In genomic region chr14:69726761-69727511, GRCh38 we compare ENCODE assay signal across 1 cellular context.
TF ChIP-seq lines count a peak whose summit lies in the region.

No MANE protein-coding gene starts in this region.

TF ChIP-seq in HepG2, 621 proteins besides CTCF, POLR2A, EP300 and RAD21 (continued from another document and continues in another):
- TF ChIP-seq, protein P1, sequence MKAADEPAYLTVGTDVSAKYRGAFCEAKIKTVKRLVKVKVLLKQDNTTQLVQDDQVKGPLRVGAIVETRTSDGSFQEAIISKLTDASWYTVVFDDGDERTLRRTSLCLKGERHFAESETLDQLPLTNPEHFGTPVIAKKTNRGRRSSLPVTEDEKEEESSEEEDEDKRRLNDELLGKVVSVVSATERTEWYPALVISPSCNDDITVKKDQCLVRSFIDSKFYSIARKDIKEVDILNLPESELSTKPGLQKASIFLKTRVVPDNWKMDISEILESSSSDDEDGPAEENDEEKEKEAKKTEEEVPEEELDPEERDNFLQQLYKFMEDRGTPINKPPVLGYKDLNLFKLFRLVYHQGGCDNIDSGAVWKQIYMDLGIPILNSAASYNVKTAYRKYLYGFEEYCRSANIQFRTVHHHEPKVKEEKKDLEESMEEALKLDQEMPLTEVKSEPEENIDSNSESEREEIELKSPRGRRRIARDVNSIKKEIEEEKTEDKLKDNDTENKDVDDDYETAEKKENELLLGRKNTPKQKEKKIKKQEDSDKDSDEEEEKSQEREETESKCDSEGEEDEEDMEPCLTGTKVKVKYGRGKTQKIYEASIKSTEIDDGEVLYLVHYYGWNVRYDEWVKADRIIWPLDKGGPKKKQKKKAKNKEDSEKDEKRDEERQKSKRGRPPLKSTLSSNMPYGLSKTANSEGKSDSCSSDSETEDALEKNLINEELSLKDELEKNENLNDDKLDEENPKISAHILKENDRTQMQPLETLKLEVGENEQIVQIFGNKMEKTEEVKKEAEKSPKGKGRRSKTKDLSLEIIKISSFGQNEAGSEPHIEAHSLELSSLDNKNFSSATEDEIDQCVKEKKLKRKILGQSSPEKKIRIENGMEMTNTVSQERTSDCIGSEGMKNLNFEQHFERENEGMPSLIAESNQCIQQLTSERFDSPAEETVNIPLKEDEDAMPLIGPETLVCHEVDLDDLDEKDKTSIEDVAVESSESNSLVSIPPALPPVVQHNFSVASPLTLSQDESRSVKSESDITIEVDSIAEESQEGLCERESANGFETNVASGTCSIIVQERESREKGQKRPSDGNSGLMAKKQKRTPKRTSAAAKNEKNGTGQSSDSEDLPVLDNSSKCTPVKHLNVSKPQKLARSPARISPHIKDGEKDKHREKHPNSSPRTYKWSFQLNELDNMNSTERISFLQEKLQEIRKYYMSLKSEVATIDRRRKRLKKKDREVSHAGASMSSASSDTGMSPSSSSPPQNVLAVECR (CRISPR knock-in tag; IDR thresholded peaks at IDR 0.05; ENCODE audit: borderline replicate concordance), result peak; percentile 19; the same call in 1 of the 2 replicates
- TF ChIP-seq AHR (CRISPR knock-in tag; IDR thresholded peaks at IDR 0.05), result 0 out of 2 replicates have a peak, but pooled peaks have one; percentile 78
- peak; percentile 42; the same call in 1 of the 2 replicates for TF ChIP-seq YEATS4 (CRISPR knock-in tag; IDR thresholded peaks at IDR 0.05; ENCODE audit: borderline replicate concordance)
- no peak for TF ChIP-seq ZNF644 (CRISPR knock-in tag; IDR thresholded peaks at IDR 0.05; ENCODE audit: low read depth)
- TF ChIP-seq RXRA (CRISPR knock-in tag; IDR thresholded peaks at IDR 0.05), result peak; percentile 59; the same call in 1 of the 2 replicates
- TF ChIP-seq ONECUT2 (CRISPR knock-in tag; IDR thresholded peaks at IDR 0.05), result 0 out of 2 replicates have a peak, but pooled peaks have one; percentile 5
- peak; percentile 64; the same call in 1 of the 2 replicates for TF ChIP-seq SPEN (CRISPR knock-in tag; IDR thresholded peaks at IDR 0.05; ENCODE audit: low read depth)
- TF ChIP-seq, protein P2, sequence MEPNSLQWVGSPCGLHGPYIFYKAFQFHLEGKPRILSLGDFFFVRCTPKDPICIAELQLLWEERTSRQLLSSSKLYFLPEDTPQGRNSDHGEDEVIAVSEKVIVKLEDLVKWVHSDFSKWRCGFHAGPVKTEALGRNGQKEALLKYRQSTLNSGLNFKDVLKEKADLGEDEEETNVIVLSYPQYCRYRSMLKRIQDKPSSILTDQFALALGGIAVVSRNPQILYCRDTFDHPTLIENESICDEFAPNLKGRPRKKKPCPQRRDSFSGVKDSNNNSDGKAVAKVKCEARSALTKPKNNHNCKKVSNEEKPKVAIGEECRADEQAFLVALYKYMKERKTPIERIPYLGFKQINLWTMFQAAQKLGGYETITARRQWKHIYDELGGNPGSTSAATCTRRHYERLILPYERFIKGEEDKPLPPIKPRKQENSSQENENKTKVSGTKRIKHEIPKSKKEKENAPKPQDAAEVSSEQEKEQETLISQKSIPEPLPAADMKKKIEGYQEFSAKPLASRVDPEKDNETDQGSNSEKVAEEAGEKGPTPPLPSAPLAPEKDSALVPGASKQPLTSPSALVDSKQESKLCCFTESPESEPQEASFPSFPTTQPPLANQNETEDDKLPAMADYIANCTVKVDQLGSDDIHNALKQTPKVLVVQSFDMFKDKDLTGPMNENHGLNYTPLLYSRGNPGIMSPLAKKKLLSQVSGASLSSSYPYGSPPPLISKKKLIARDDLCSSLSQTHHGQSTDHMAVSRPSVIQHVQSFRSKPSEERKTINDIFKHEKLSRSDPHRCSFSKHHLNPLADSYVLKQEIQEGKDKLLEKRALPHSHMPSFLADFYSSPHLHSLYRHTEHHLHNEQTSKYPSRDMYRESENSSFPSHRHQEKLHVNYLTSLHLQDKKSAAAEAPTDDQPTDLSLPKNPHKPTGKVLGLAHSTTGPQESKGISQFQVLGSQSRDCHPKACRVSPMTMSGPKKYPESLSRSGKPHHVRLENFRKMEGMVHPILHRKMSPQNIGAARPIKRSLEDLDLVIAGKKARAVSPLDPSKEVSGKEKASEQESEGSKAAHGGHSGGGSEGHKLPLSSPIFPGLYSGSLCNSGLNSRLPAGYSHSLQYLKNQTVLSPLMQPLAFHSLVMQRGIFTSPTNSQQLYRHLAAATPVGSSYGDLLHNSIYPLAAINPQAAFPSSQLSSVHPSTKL (CRISPR knock-in tag; IDR thresholded peaks at IDR 0.05), result peak; percentile 23; the same call in 1 of the 2 replicates
- TF ChIP-seq, protein P3, sequence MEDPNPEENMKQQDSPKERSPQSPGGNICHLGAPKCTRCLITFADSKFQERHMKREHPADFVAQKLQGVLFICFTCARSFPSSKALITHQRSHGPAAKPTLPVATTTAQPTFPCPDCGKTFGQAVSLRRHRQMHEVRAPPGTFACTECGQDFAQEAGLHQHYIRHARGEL (CRISPR knock-in tag; IDR thresholded peaks at IDR 0.05), result no peak
- TF ChIP-seq ZNF484 (CRISPR knock-in tag; IDR thresholded peaks at IDR 0.05; ENCODE audit: borderline replicate concordance, low read depth), result no peak
- no peak for TF ChIP-seq TCF7 (IDR thresholded peaks at IDR 0.05; ENCODE audit: low read depth)
- TF ChIP-seq, protein P4, sequence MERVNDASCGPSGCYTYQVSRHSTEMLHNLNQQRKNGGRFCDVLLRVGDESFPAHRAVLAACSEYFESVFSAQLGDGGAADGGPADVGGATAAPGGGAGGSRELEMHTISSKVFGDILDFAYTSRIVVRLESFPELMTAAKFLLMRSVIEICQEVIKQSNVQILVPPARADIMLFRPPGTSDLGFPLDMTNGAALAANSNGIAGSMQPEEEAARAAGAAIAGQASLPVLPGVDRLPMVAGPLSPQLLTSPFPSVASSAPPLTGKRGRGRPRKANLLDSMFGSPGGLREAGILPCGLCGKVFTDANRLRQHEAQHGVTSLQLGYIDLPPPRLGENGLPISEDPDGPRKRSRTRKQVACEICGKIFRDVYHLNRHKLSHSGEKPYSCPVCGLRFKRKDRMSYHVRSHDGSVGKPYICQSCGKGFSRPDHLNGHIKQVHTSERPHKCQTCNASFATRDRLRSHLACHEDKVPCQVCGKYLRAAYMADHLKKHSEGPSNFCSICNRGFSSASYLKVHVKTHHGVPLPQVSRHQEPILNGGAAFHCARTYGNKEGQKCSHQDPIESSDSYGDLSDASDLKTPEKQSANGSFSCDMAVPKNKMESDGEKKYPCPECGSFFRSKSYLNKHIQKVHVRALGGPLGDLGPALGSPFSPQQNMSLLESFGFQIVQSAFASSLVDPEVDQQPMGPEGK (CRISPR knock-in tag; IDR thresholded peaks at IDR 0.05), result peak; percentile 80
- no peak for TF ChIP-seq GZF1 (CRISPR knock-in tag; IDR thresholded peaks at IDR 0.05)
- peak; percentile 88 for TF ChIP-seq KDM2A (CRISPR knock-in tag; IDR thresholded peaks at IDR 0.05; ENCODE audit: borderline replicate concordance, low read depth)
- 0 out of 2 replicates have a peak, but pooled peaks have one; percentile 16 for TF ChIP-seq NCOA2 (CRISPR knock-in tag; IDR thresholded peaks at IDR 0.05)
- TF ChIP-seq ZMYM3 (CRISPR knock-in tag; IDR thresholded peaks at IDR 0.05), result no peak
- TF ChIP-seq MXD4 (CRISPR knock-in tag; IDR thresholded peaks at IDR 0.05), result no peak
- no peak for TF ChIP-seq ZNF678 (CRISPR knock-in tag; IDR thresholded peaks at IDR 0.05)
- TF ChIP-seq FOXO4 (CRISPR knock-in tag; conservative IDR thresholded peaks at IDR 0.05), result no peak
- TF ChIP-seq ARNTL (CRISPR knock-in tag; IDR thresholded peaks at IDR 0.05), result no peak
- peak; percentile 33 for TF ChIP-seq YY1 (IDR thresholded peaks at IDR 0.05; ENCODE audit: insufficient read depth, insufficient replicate concordance, low read depth, low read length)
- peak; percentile 65; the same call in 1 of the 2 replicates for TF ChIP-seq ZNF124 (CRISPR knock-in tag; IDR thresholded peaks at IDR 0.05)
- peak; percentile 40; the same call in 1 of the 2 replicates for TF ChIP-seq ZNF768 (CRISPR knock-in tag; IDR thresholded peaks at IDR 0.05)
- no peak for TF ChIP-seq ZNF550 (CRISPR knock-in tag; IDR thresholded peaks at IDR 0.05; ENCODE audit: borderline replicate concordance)
- 0 out of 2 replicates have a peak, but pooled peaks have one; percentile 37 for TF ChIP-seq ZMYM4 (CRISPR knock-in tag; IDR thresholded peaks at IDR 0.05)
- TF ChIP-seq TFAP4 (IDR thresholded peaks at IDR 0.05; ENCODE audit: borderline replicate concordance, low read depth), result no peak
- TF ChIP-seq SAP130 (CRISPR knock-in tag; IDR thresholded peaks at IDR 0.05; ENCODE audit: low read depth), result 0 out of 2 replicates have a peak, but pooled peaks have one; percentile 27
- TF ChIP-seq DNMT3B (CRISPR knock-in tag; conservative IDR thresholded peaks at IDR 0.05), result no peak
- TF ChIP-seq KLF6 (CRISPR knock-in tag; IDR thresholded peaks at IDR 0.05), result peak; percentile 75; the same call in 1 of the 2 replicates
- 0 out of 2 replicates have a peak, but pooled peaks have one; percentile 28 for TF ChIP-seq MIXL1 (CRISPR knock-in tag; IDR thresholded peaks at IDR 0.05)
- no peak for TF ChIP-seq BCL6 (CRISPR knock-in tag; IDR thresholded peaks at IDR 0.05)
- 0 out of 2 replicates have a peak, but pooled peaks have one; percentile 36 for TF ChIP-seq MXD3 (CRISPR knock-in tag; IDR thresholded peaks at IDR 0.05)
- TF ChIP-seq SALL1 (CRISPR knock-in tag; IDR thresholded peaks at IDR 0.05), result peak; percentile 80; the same call in 1 of the 2 replicates
- TF ChIP-seq CEBPG (CRISPR knock-in tag; IDR thresholded peaks at IDR 0.05), result peak; percentile 25; the same call in 1 of the 2 replicates
- TF ChIP-seq, protein P5, sequence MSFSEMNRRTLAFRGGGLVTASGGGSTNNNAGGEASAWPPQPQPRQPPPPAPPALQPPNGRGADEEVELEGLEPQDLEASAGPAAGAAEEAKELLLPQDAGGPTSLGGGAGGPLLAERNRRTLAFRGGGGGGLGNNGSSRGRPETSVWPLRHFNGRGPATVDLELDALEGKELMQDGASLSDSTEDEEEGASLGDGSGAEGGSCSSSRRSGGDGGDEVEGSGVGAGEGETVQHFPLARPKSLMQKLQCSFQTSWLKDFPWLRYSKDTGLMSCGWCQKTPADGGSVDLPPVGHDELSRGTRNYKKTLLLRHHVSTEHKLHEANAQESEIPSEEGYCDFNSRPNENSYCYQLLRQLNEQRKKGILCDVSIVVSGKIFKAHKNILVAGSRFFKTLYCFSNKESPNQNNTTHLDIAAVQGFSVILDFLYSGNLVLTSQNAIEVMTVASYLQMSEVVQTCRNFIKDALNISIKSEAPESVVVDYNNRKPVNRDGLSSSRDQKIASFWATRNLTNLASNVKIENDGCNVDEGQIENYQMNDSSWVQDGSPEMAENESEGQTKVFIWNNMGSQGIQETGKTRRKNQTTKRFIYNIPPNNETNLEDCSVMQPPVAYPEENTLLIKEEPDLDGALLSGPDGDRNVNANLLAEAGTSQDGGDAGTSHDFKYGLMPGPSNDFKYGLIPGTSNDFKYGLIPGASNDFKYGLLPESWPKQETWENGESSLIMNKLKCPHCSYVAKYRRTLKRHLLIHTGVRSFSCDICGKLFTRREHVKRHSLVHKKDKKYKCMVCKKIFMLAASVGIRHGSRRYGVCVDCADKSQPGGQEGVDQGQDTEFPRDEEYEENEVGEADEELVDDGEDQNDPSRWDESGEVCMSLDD (CRISPR knock-in tag; IDR thresholded peaks at IDR 0.05; ENCODE audit: borderline replicate concordance), result no peak
- peak; percentile 81 for TF ChIP-seq ZIK1 (CRISPR knock-in tag; IDR thresholded peaks at IDR 0.05; ENCODE audit: borderline replicate concordance, low read depth)
- no peak for TF ChIP-seq RBM22 (optimal IDR thresholded peaks at IDR 0.05; ENCODE audit: low read length)
- no peak for TF ChIP-seq FOXJ3 (CRISPR knock-in tag; IDR thresholded peaks at IDR 0.05; ENCODE audit: borderline replicate concordance)
- TF ChIP-seq ZNF75D (CRISPR knock-in tag; IDR thresholded peaks at IDR 0.05; ENCODE audit: borderline replicate concordance), result no peak
- TF ChIP-seq TERF1 (CRISPR knock-in tag; IDR thresholded peaks at IDR 0.05), result no peak
- TF ChIP-seq ZNF766 (CRISPR knock-in tag; IDR thresholded peaks at IDR 0.05; ENCODE audit: borderline replicate concordance), result 0 out of 2 replicates have a peak, but pooled peaks have one; percentile 24
- TF ChIP-seq ZNF430 (CRISPR knock-in tag; IDR thresholded peaks at IDR 0.05), result peak; percentile 46; the same call in 1 of the 2 replicates
- TF ChIP-seq ZNF205 (CRISPR knock-in tag; IDR thresholded peaks at IDR 0.05), result 0 out of 2 replicates have a peak, but pooled peaks have one; percentile 56
- no peak for TF ChIP-seq SMYD3 (CRISPR knock-in tag; IDR thresholded peaks at IDR 0.05)
- no peak for TF ChIP-seq SATB2 (CRISPR knock-in tag; IDR thresholded peaks at IDR 0.05)
- peak; percentile 22; the same call in 1 of the 2 replicates for TF ChIP-seq NFKB2 (CRISPR knock-in tag; IDR thresholded peaks at IDR 0.05; ENCODE audit: borderline replicate concordance)
